ENCODE assay signal across 17 cellular contexts in the genomic region with DNA sequence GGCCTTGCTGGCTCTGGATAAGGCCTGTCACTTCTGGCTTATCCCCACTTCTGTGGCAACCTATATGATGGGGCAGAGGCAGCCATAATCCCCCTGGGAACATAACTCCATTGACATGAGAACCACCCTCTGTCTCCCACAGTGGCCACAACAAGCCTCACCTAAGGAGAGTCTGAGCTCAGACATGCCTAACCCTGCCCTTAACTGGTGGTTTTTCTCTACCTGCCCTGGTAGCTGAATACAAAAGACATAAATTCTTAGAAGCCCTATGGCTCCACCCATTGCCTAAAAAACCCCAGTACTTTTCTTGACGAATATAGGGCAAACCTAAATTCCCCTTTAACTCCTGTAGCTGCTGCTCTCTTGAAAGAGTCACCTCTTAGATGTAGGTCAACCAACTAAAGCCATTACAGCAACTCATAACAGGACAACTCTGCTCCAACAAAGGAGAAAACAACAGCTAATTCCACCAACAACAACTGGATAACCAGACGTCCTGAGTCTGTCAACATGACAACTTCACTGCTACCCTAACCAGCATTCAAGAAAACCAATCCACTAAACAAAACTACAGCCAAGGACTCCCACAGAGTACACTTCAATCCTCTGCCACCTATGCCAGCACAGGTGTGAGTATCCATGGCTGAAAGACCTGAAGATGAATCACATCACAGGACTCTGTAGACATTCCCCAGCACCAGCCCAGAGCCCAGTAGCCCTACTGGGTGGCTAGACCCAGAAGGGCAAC.
A peak's percentile ranks its signal among the peaks of the same experiment; 100 is the strongest.
DNase-seq lines count a peak whose midpoint lies in the region; ATAC-seq lines count a peak whose summit lies in the region.
"Had no signal": no experiment of that assay in that cellular context is flagged by ENCODE, and none has a peak within 500 bp of the region (broad histone marks: within the 10 kb centered on the region; RNA-seq: fewer than 3 reads in every experiment).

No MANE protein-coding gene starts in this region.

- no peak overlapping the region for H3K9ac ChIP-seq in GM23248

- no peaks in the 10 kb centered on the region for H4K20me1 ChIP-seq in GM23248 (ENCODE audit: insufficient read depth)

- H2AFZ ChIP-seq in GM23248: no peak overlapping the region

- DNase-seq in left cardiac atrium: no peak
- DNase-seq in NCI-H2227 (lab: John Stamatoyannopoulos, UW; ENCODE audit: unreplicated experiment): no peak
- no peak for DNase-seq in GM23248
- DNase-seq in SW 1271 (lab: John Stamatoyannopoulos, UW): no peak
- DNase-seq: activated CD8-positive, alpha-beta T cell treated with anti-CD3 and anti-CD28 coated beads for 36 hours; activated effector memory CD4-positive, alpha-beta T cell treated with Interleukin-2 at 50 U/mL for 16 hours; effector CD4-positive, alpha-beta T cell; GDM1; NCI-H2081; NCI-H82; stimulated activated naive CD4-positive, alpha-beta T cell treated with Interleukin-2 at 50 U/mL for 16 hours had no signal

- H3K9me3 ChIP-seq in GM23248 (ENCODE audit: low read depth): no peaks in the 10 kb centered on the region

- in situ Hi-C loops in GM23248 (cut with MboI): no loop called here

- H3K4me2 ChIP-seq in GM23248 (ENCODE audit: unreplicated experiment): no peak overlapping the region

- H3F3A ChIP-seq in GM23248 (ENCODE audit: insufficient read depth): no peaks in the 10 kb centered on the region

- no peak overlapping the region for H3K4me3 ChIP-seq in GM23248

- no peaks in the 10 kb centered on the region for H3K79me2 ChIP-seq in GM23248 (ENCODE audit: insufficient read depth)

- 24 to 37% methylated on average over 2 of the region's 2 CpGs for WGBS in GM23248 (ENCODE audit: low coverage in 1 of 2, low lambda C conversion rate in 2 of 2, missing lambda C conversion rate in 2 of 2), 2 experiments

- intact Hi-C loops in left cardiac atrium (cut with DNase I): no loop called here

- no peaks in the 10 kb centered on the region for H3K9me2 ChIP-seq in GM23248 (ENCODE audit: insufficient read depth)

- H3K36me3 ChIP-seq in GM23248 (ENCODE audit: low read depth): no peaks in the 10 kb centered on the region

- no peaks in the 10 kb centered on the region for H3K27me3 ChIP-seq in GM23248 (replicated peaks; ENCODE audit: insufficient read depth)

- peak; percentile 58 for ATAC-seq in GM18519 (IDR thresholded peaks at IDR 0.05; ENCODE audit: low FRiP score, unreplicated experiment)
- ATAC-seq in GM21390 (IDR thresholded peaks at IDR 0.05; ENCODE audit: unreplicated experiment): peak; percentile 39
- peak; percentile 52 for ATAC-seq in HG02870 (IDR thresholded peaks at IDR 0.05; ENCODE audit: unreplicated experiment)
- ATAC-seq in HG03442 (IDR thresholded peaks at IDR 0.05; ENCODE audit: unreplicated experiment): peak; percentile 64
- ATAC-seq in left cardiac atrium: no peak
- ATAC-seq: activated CD8-positive, alpha-beta T cell treated with anti-CD3 and anti-CD28 coated beads for 36 hours; Right ventricle myocardium inferior; sciatic nerve had no signal

- H3K4me1 ChIP-seq in GM23248 (ENCODE audit: insufficient read depth): no peaks in the 10 kb centered on the region

- no peak overlapping the region for H3K27ac ChIP-seq in GM23248

Comparison
In these comparisons a context has a peak if more than half of its experiments do, and no peak if none do; other contexts are left out.
1. ATAC-seq: peak in GM18519 (single experiment), GM21390 (single experiment), HG02870 (single experiment) and HG03442 (single experiment); none in left cardiac atrium (0 of 2).